Comparison of ENCODE assay signal across 9 cellular contexts in genomic region chr6:63764318-63764916, GRCh38.
DNase-seq lines count a peak whose midpoint lies in the region; ATAC-seq and TF ChIP-seq lines count a peak whose summit lies in the region.
"Had no signal": no experiment of that assay in that cellular context is flagged by ENCODE, and none has a peak within 500 bp of the region (broad histone marks: within the 10 kb centered on the region; RNA-seq: fewer than 3 reads in every experiment).

No MANE protein-coding gene starts in this region.

- H3F3A ChIP-seq in SK-N-SH (replicated peaks; ENCODE audit: insufficient read depth) = no peaks in the 10 kb centered on the region

- DNase-seq in GM06990 (ENCODE audit: extremely low read depth, insufficient read length) (peak; percentile 16), LNCaP clone FGC (ENCODE audit: low read depth) (peak; percentile 7), SK-N-SH (no peak), foreskin keratinocyte (no peak), spleen (no peak)
- DNase-seq in stimulated activated CD4-positive, alpha-beta T cell treated with anti-CD3 and anti-CD28 coated beads, Interleukin-15, amount 100 ng/mL, for 24 hours = no peak
- no peak for DNase-seq in activated naive CD8-positive, alpha-beta T cell treated with anti-CD3 and anti-CD28 coated beads, Interleukin-2, amount 50 U/mL, for 24 hours

- no peak overlapping the region for H2AFZ ChIP-seq in SK-N-SH (ENCODE audit: low read depth)

- CTCF ChIA-PET in SK-N-SH (lab: Yijun Ruan, JAX) = interaction anchor here (0.6 to 3.7 kb wide), 49 partner anchors 9 to 1411 kb away, joined by 3 to 38 read pairs (median 4); no protein-coding TSS in a partner anchor

- no peak overlapping the region for H3K9ac ChIP-seq in SK-N-SH

- intact Hi-C loops in spleen (cut with DNase I; ENCODE audit: low total_unique reads) = loop anchor here (2.0 kb wide), 1 partner anchor 166 kb away; no protein-coding TSS in a partner anchor

- H3K4me3 Mint-ChIP-seq in activated naive CD8-positive, alpha-beta T cell treated with anti-CD3 and anti-CD28 coated beads, Interleukin-2, amount 50 U/mL, for 24 hours = no peak overlapping the region

- TF ChIP-seq CTCF in GM06990 (IDR thresholded peaks at IDR 0.05; ENCODE audit: insufficient read depth, low read length, poor library complexity, severe bottlenecking) (peak; percentile 28), LNCaP clone FGC (IDR thresholded peaks at IDR 0.05; ENCODE audit: control insufficient read depth, extremely low read depth, insufficient read depth) (peak; percentile 13; the same call in 1 of the 2 replicates), SK-N-SH (IDR thresholded peaks at IDR 0.05) (peak; percentile 69), foreskin keratinocyte (conservative IDR thresholded peaks at IDR 0.05) (peak; percentile 73), spleen (IDR thresholded peaks at IDR 0.05 in 8 of 11, conservative IDR thresholded peaks at IDR 0.05 in 3 of 11) (peak; percentile 11 to 77 (median 58))

- H3K79me2 ChIP-seq in SK-N-SH (ENCODE audit: insufficient read depth) = no peaks in the 10 kb centered on the region

- H3K4me3 ChIP-seq in GM06990 (replicated peaks; ENCODE audit: low read depth, low read length) (no peak overlapping the region), LNCaP clone FGC (ENCODE audit: low read depth, low read length) (no peak overlapping the region), SK-N-SH (ENCODE audit: low read depth in 2 of 2, low read length in 1 of 2) (no peak overlapping the region), spleen (no peak overlapping the region)
- H3K4me3 ChIP-seq: mucosa of descending colon had no signal

- no peak for TF ChIP-seq POLR2A in spleen (IDR thresholded peaks at IDR 0.05)

- H3K27ac ChIP-seq in SK-N-SH (ENCODE audit: low read depth in 2 of 2, low read length in 1 of 2) (no peak overlapping the region), foreskin keratinocyte (no peak overlapping the region), spleen (no peak overlapping the region)

- H3K9me3 Mint-ChIP-seq in activated naive CD8-positive, alpha-beta T cell treated with anti-CD3 and anti-CD28 coated beads, Interleukin-2, amount 50 U/mL, for 24 hours = no peaks in the 10 kb centered on the region

- 23% methylated on average over 4 of the region's 4 CpGs for WGBS in SK-N-SH (ENCODE audit: low lambda C conversion rate)
- WGBS in spleen, 5 donors = 25 to 26% (median 25%) methylated on average over 4 of the region's 4 CpGs

- TF ChIP-seq EP300 in SK-N-SH (IDR thresholded peaks at IDR 0.05; ENCODE audit: borderline replicate concordance in 1 of 2, low read depth in 1 of 2, low read length in 1 of 2) = no peak

- TF ChIP-seq RAD21 in SK-N-SH (IDR thresholded peaks at IDR 0.05; ENCODE audit: low read length) = peak; percentile 68

- no peak overlapping the region for H3K27ac Mint-ChIP-seq in activated naive CD8-positive, alpha-beta T cell treated with anti-CD3 and anti-CD28 coated beads, Interleukin-2, amount 50 U/mL, for 24 hours

- no peaks in the 10 kb centered on the region for H3K4me1 ChIP-seq in SK-N-SH (ENCODE audit: control insufficient read depth in 1 of 2, insufficient read depth in 2 of 2, low read depth in 1 of 2, low read length in 1 of 2)
- no peaks in the 10 kb centered on the region for H3K4me1 ChIP-seq in foreskin keratinocyte
- no peaks in the 10 kb centered on the region for H3K4me1 ChIP-seq in spleen

- H3K9me3 ChIP-seq in SK-N-SH (no peaks in the 10 kb centered on the region), spleen (peaks cover 0 to 21% (median 9%) of the 10 kb centered on the region in 8 donors)

- H3K4me2 ChIP-seq in SK-N-SH = no peak overlapping the region

- POLR2A ChIA-PET in SK-N-SH (lab: Yijun Ruan, JAX) = interaction anchor here (1.4 kb wide), 1 partner anchor 166 kb away, joined by 4 read pairs; no protein-coding TSS in a partner anchor

- peak; percentile 37 for ATAC-seq in foreskin keratinocyte
- ATAC-seq in GM19397 (IDR thresholded peaks at IDR 0.05; ENCODE audit: unreplicated experiment) = no peak
- no peak for ATAC-seq in activated naive CD8-positive, alpha-beta T cell treated with anti-CD3 and anti-CD28 coated beads, Interleukin-2, amount 50 U/mL, for 24 hours
- ATAC-seq: mucosa of descending colon had no signal

- no peaks in the 10 kb centered on the region for H3K9me2 ChIP-seq in SK-N-SH

- no peaks in the 10 kb centered on the region for H3K36me3 Mint-ChIP-seq in activated naive CD8-positive, alpha-beta T cell treated with anti-CD3 and anti-CD28 coated beads, Interleukin-2, amount 50 U/mL, for 24 hours (ENCODE audit: low read depth)

- H3K4me1 Mint-ChIP-seq in activated naive CD8-positive, alpha-beta T cell treated with anti-CD3 and anti-CD28 coated beads, Interleukin-2, amount 50 U/mL, for 24 hours = no peaks in the 10 kb centered on the region

- peaks cover 3% of the 10 kb centered on the region for H3K27me3 Mint-ChIP-seq in activated naive CD8-positive, alpha-beta T cell treated with anti-CD3 and anti-CD28 coated beads, Interleukin-2, amount 50 U/mL, for 24 hours

- no peaks in the 10 kb centered on the region for H4K20me1 ChIP-seq in SK-N-SH (ENCODE audit: insufficient read depth)

- no peaks in the 10 kb centered on the region for H3K36me3 ChIP-seq in GM06990 (ENCODE audit: control insufficient read depth, insufficient read depth, low read length)
- H3K36me3 ChIP-seq in SK-N-SH (replicated peaks in 1 of 2; ENCODE audit: control insufficient read depth in 1 of 2, insufficient read depth in 2 of 2, low read length in 1 of 2) = no peaks in the 10 kb centered on the region
- no peaks in the 10 kb centered on the region for H3K36me3 ChIP-seq in spleen

- no peaks in the 10 kb centered on the region for H3K27me3 ChIP-seq in GM06990 (replicated peaks; ENCODE audit: control insufficient read depth, insufficient read depth, low read length)
- H3K27me3 ChIP-seq in SK-N-SH (ENCODE audit: insufficient read depth) = no peaks in the 10 kb centered on the region
- no peaks in the 10 kb centered on the region for H3K27me3 ChIP-seq in foreskin keratinocyte
- no peaks in the 10 kb centered on the region for H3K27me3 ChIP-seq in spleen (replicated peaks in 1 of 7)

TF ChIP-seq in SK-N-SH, 30 proteins besides CTCF, POLR2A, EP300 and RAD21:
- TF ChIP-seq, protein P1, sequence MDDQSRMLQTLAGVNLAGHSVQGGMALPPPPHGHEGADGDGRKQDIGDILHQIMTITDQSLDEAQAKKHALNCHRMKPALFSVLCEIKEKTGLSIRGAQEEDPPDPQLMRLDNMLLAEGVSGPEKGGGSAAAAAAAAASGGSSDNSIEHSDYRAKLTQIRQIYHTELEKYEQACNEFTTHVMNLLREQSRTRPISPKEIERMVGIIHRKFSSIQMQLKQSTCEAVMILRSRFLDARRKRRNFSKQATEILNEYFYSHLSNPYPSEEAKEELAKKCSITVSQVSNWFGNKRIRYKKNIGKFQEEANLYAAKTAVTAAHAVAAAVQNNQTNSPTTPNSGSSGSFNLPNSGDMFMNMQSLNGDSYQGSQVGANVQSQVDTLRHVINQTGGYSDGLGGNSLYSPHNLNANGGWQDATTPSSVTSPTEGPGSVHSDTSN (IDR thresholded peaks at IDR 0.05) = no peak
- TF ChIP-seq MAX (IDR thresholded peaks at IDR 0.05; ENCODE audit: low read depth) (no peak), USF1 (IDR thresholded peaks at IDR 0.05; ENCODE audit: borderline replicate concordance, low read depth) (no peak), JUND (IDR thresholded peaks at IDR 0.05) (no peak), SMC3 (IDR thresholded peaks at IDR 0.05; ENCODE audit: low read depth, low read length) (peak; percentile 26; the same call in 1 of the 2 replicates)
TF ChIP-seq in SK-N-SH: peak in this region for 1.

Comparison
In these comparisons a context has a peak if more than half of its experiments do, and no peak if none do; other contexts are left out.
1. DNase-seq: peak in GM06990 (single experiment) and LNCaP clone FGC (single experiment); none in SK-N-SH (single experiment), foreskin keratinocyte (0 of 2), spleen (single experiment), stimulated activated CD4-positive, alpha-beta T cell treated with anti-CD3 and anti-CD28 coated beads, Interleukin-15, amount 100 ng/mL, for 24 hours (single experiment) and activated naive CD8-positive, alpha-beta T cell treated with anti-CD3 and anti-CD28 coated beads, Interleukin-2, amount 50 U/mL, for 24 hours (single experiment).
2. CTCF ChIP-seq: peak in every context shown above with its lines; median percentile 73 in foreskin keratinocyte; 69 in SK-N-SH; 58 in spleen; 28 in GM06990; 13 in LNCaP clone FGC.